1 cellular context compared by ENCODE assay signal in genomic region chr19:12881172-12881808, GRCh38.
TF ChIP-seq lines count a peak whose summit lies in the region.

A gene with protein sequence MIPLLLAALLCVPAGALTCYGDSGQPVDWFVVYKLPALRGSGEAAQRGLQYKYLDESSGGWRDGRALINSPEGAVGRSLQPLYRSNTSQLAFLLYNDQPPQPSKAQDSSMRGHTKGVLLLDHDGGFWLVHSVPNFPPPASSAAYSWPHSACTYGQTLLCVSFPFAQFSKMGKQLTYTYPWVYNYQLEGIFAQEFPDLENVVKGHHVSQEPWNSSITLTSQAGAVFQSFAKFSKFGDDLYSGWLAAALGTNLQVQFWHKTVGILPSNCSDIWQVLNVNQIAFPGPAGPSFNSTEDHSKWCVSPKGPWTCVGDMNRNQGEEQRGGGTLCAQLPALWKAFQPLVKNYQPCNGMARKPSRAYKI (minus strand): TSS chr19:12881449. CDS start chr19:12881375, 74 bp downstream.

TF ChIP-seq in K562, 482 proteins besides CTCF, POLR2A, EP300 and RAD21 (continued from another document and continues in another):
- TF ChIP-seq, protein P1, sequence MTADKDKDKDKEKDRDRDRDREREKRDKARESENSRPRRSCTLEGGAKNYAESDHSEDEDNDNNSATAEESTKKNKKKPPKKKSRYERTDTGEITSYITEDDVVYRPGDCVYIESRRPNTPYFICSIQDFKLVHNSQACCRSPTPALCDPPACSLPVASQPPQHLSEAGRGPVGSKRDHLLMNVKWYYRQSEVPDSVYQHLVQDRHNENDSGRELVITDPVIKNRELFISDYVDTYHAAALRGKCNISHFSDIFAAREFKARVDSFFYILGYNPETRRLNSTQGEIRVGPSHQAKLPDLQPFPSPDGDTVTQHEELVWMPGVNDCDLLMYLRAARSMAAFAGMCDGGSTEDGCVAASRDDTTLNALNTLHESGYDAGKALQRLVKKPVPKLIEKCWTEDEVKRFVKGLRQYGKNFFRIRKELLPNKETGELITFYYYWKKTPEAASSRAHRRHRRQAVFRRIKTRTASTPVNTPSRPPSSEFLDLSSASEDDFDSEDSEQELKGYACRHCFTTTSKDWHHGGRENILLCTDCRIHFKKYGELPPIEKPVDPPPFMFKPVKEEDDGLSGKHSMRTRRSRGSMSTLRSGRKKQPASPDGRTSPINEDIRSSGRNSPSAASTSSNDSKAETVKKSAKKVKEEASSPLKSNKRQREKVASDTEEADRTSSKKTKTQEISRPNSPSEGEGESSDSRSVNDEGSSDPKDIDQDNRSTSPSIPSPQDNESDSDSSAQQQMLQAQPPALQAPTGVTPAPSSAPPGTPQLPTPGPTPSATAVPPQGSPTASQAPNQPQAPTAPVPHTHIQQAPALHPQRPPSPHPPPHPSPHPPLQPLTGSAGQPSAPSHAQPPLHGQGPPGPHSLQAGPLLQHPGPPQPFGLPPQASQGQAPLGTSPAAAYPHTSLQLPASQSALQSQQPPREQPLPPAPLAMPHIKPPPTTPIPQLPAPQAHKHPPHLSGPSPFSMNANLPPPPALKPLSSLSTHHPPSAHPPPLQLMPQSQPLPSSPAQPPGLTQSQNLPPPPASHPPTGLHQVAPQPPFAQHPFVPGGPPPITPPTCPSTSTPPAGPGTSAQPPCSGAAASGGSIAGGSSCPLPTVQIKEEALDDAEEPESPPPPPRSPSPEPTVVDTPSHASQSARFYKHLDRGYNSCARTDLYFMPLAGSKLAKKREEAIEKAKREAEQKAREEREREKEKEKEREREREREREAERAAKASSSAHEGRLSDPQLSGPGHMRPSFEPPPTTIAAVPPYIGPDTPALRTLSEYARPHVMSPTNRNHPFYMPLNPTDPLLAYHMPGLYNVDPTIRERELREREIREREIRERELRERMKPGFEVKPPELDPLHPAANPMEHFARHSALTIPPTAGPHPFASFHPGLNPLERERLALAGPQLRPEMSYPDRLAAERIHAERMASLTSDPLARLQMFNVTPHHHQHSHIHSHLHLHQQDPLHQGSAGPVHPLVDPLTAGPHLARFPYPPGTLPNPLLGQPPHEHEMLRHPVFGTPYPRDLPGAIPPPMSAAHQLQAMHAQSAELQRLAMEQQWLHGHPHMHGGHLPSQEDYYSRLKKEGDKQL (CRISPR knock-in tag; IDR thresholded peaks at IDR 0.05; ENCODE audit: borderline replicate concordance) = no peak
- TF ChIP-seq RCOR1 (IDR thresholded peaks at IDR 0.05; ENCODE audit: borderline replicate concordance in 1 of 2, low read depth in 2 of 2, low read length in 2 of 2) (peak in 1 of 2 experiments; percentile 70; a peak in 2 of 4 replicates), RBBP5 (IDR thresholded peaks at IDR 0.05; ENCODE audit: borderline replicate concordance, insufficient read depth, low read length, poor library complexity, severe bottlenecking) (peak; percentile 74), KDM5B (IDR thresholded peaks at IDR 0.05; ENCODE audit: insufficient replicate concordance, low read depth, low read length) (peak; percentile 75), CHD4 (IDR thresholded peaks at IDR 0.05; ENCODE audit: insufficient read depth, insufficient replicate concordance, low read depth, low read length, poor library complexity, severe bottlenecking) (no peak), ZNF217 (CRISPR knock-in tag; IDR thresholded peaks at IDR 0.05) (no peak), CREB1 (IDR thresholded peaks at IDR 0.05) (no peak), CREB1 (CRISPR knock-in tag; IDR thresholded peaks at IDR 0.05) (no peak), SMARCE1 (IDR thresholded peaks at IDR 0.05) (no peak), GATA2 (CRISPR knock-in tag; IDR thresholded peaks at IDR 0.05) (no peak), BHLHE40 (IDR thresholded peaks at IDR 0.05; ENCODE audit: low read length) (peak; percentile 48), ZNF584 (CRISPR knock-in tag; IDR thresholded peaks at IDR 0.05; ENCODE audit: low read depth) (no peak), ZBTB8A (IDR thresholded peaks at IDR 0.05; ENCODE audit: partially characterized antibody) (no peak), PRMT5 (CRISPR knock-in tag; IDR thresholded peaks at IDR 0.05) (no peak), HMG20A (CRISPR knock-in tag; conservative IDR thresholded peaks at IDR 0.05) (no peak), CBX2 (IDR thresholded peaks at IDR 0.05; ENCODE audit: insufficient read depth, low read length, poor library complexity, severe bottlenecking) (no peak), ZNF507 (tag; conservative IDR thresholded peaks at IDR 0.05) (no peak), DDX20 (tag; IDR thresholded peaks at IDR 0.05; ENCODE audit: low read depth) (no peak), ATF1 (CRISPR knock-in tag; IDR thresholded peaks at IDR 0.05) (no peak), ATF1 (tag; IDR thresholded peaks at IDR 0.05) (peak; percentile 62), ZBTB33 (CRISPR knock-in tag; IDR thresholded peaks at IDR 0.05) (no peak), LARP7 (IDR thresholded peaks at IDR 0.05) (no peak), ZNF121 (CRISPR knock-in tag; conservative IDR thresholded peaks at IDR 0.05) (no peak), SRSF9 (IDR thresholded peaks at IDR 0.05; ENCODE audit: borderline replicate concordance, low read depth, low read length) (no peak), HDGF (IDR thresholded peaks at IDR 0.05) (no peak), CXXC5 (CRISPR knock-in tag; IDR thresholded peaks at IDR 0.05) (peak; percentile 86), GABPB1 (CRISPR knock-in tag; IDR thresholded peaks at IDR 0.05) (peak; percentile 60; the same call in 1 of the 2 replicates), REST (CRISPR knock-in tag; IDR thresholded peaks at IDR 0.05; ENCODE audit: low read depth) (0 out of 2 replicates have a peak, but pooled peaks have one; percentile 22), TCF3 (CRISPR knock-in tag; IDR thresholded peaks at IDR 0.05) (no peak), GTF2F1 (IDR thresholded peaks at IDR 0.05; ENCODE audit: low read depth, low read length) (0 out of 2 replicates have a peak, but pooled peaks have one; percentile 34), ZNF57 (CRISPR knock-in tag; IDR thresholded peaks at IDR 0.05) (no peak), ZNF133 (CRISPR knock-in tag; IDR thresholded peaks at IDR 0.05) (no peak), ZNF311 (CRISPR knock-in tag; IDR thresholded peaks at IDR 0.05) (no peak), CEBPB (tag; IDR thresholded peaks at IDR 0.05) (peak; percentile 67), SMARCC2 (IDR thresholded peaks at IDR 0.05; ENCODE audit: low read depth) (0 out of 2 replicates have a peak, but pooled peaks have one; percentile 41), ZNF146 (CRISPR knock-in tag; IDR thresholded peaks at IDR 0.05; ENCODE audit: unreplicated experiment) (no peak), NCOA6 (IDR thresholded peaks at IDR 0.05) (no peak), ZNF589 (CRISPR knock-in tag; IDR thresholded peaks at IDR 0.05; ENCODE audit: low read depth) (peak; percentile 62; the same call in 1 of the 2 replicates)
- TF ChIP-seq, protein P2, sequence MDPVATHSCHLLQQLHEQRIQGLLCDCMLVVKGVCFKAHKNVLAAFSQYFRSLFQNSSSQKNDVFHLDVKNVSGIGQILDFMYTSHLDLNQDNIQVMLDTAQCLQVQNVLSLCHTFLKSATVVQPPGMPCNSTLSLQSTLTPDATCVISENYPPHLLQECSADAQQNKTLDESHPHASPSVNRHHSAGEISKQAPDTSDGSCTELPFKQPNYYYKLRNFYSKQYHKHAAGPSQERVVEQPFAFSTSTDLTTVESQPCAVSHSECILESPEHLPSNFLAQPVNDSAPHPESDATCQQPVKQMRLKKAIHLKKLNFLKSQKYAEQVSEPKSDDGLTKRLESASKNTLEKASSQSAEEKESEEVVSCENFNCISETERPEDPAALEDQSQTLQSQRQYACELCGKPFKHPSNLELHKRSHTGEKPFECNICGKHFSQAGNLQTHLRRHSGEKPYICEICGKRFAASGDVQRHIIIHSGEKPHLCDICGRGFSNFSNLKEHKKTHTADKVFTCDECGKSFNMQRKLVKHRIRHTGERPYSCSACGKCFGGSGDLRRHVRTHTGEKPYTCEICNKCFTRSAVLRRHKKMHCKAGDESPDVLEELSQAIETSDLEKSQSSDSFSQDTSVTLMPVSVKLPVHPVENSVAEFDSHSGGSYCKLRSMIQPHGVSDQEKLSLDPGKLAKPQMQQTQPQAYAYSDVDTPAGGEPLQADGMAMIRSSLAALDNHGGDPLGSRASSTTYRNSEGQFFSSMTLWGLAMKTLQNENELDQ (CRISPR knock-in tag; IDR thresholded peaks at IDR 0.05; ENCODE audit: borderline replicate concordance) = 0 out of 2 replicates have a peak, but pooled peaks have one; percentile 69
- TF ChIP-seq, protein P3, sequence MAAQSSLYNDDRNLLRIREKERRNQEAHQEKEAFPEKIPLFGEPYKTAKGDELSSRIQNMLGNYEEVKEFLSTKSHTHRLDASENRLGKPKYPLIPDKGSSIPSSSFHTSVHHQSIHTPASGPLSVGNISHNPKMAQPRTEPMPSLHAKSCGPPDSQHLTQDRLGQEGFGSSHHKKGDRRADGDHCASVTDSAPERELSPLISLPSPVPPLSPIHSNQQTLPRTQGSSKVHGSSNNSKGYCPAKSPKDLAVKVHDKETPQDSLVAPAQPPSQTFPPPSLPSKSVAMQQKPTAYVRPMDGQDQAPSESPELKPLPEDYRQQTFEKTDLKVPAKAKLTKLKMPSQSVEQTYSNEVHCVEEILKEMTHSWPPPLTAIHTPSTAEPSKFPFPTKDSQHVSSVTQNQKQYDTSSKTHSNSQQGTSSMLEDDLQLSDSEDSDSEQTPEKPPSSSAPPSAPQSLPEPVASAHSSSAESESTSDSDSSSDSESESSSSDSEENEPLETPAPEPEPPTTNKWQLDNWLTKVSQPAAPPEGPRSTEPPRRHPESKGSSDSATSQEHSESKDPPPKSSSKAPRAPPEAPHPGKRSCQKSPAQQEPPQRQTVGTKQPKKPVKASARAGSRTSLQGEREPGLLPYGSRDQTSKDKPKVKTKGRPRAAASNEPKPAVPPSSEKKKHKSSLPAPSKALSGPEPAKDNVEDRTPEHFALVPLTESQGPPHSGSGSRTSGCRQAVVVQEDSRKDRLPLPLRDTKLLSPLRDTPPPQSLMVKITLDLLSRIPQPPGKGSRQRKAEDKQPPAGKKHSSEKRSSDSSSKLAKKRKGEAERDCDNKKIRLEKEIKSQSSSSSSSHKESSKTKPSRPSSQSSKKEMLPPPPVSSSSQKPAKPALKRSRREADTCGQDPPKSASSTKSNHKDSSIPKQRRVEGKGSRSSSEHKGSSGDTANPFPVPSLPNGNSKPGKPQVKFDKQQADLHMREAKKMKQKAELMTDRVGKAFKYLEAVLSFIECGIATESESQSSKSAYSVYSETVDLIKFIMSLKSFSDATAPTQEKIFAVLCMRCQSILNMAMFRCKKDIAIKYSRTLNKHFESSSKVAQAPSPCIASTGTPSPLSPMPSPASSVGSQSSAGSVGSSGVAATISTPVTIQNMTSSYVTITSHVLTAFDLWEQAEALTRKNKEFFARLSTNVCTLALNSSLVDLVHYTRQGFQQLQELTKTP (IDR thresholded peaks at IDR 0.05; ENCODE audit: low read depth in 1 of 2, partially characterized antibody in 2 of 2) = no peak
- TF ChIP-seq, protein P4, sequence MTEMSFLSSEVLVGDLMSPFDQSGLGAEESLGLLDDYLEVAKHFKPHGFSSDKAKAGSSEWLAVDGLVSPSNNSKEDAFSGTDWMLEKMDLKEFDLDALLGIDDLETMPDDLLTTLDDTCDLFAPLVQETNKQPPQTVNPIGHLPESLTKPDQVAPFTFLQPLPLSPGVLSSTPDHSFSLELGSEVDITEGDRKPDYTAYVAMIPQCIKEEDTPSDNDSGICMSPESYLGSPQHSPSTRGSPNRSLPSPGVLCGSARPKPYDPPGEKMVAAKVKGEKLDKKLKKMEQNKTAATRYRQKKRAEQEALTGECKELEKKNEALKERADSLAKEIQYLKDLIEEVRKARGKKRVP (CRISPR knock-in tag; IDR thresholded peaks at IDR 0.05) = no peak
- TF ChIP-seq, protein P5, sequence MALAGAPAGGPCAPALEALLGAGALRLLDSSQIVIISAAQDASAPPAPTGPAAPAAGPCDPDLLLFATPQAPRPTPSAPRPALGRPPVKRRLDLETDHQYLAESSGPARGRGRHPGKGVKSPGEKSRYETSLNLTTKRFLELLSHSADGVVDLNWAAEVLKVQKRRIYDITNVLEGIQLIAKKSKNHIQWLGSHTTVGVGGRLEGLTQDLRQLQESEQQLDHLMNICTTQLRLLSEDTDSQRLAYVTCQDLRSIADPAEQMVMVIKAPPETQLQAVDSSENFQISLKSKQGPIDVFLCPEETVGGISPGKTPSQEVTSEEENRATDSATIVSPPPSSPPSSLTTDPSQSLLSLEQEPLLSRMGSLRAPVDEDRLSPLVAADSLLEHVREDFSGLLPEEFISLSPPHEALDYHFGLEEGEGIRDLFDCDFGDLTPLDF (CRISPR knock-in tag; IDR thresholded peaks at IDR 0.05) = peak; percentile 26; the same call in 1 of the 2 replicates
